Comparison of ENCODE assay signal across 9 cellular contexts in the genomic region with DNA sequence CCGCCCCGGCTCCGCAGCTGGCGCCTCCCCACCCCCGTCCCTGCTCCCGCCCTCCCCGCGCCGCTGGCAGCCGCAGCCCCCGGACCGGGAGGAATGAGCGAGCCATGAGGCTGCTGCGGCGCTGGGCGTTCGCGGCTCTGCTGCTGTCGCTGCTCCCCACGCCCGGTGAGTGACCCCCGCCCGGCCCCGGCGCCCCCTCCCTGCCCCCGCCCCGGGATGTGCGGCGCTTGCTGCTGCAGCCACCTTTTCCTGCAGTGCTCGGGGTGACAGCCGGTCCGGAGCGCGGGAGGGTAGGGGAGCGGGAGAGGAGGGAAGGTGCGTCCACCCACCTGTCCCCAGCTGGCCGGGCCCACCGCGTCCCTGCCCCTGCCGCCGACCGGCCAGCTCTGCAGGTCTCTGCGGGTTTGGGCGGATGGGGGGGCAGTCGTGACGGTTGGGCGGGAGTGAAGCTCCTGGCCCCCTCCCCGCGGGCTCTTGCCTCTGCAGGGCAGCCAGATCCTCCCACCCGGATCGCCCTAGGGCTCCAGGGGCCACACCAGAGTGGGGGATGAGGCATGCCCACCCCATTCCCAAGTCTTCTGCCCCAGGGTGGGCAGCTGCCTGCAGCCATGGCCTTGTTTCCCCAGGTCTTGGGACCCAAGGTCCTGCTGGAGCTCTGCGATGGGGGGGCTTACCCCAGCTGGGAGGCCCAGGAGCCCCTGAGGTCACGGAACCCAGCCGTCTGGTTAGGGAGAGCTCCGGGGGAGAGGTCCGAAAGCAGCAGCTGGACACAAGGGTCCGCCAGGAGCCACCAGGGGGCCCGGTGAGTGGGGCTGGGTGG. TPM values are rescaled to one million over a fixed set of nuclear protein-coding genes. Genes with fewer than 3 reads are reported as not detected.
DNase-seq lines count a peak whose midpoint lies in the region; ATAC-seq and TF ChIP-seq lines count a peak whose summit lies in the region.
"Had no signal": no experiment of that assay in that cellular context is flagged by ENCODE, and none has a peak within 500 bp of the region (broad histone marks: within the 10 kb centered on the region; RNA-seq: fewer than 3 reads in every experiment).

No MANE protein-coding gene starts in this region.

- H2AK5ac ChIP-seq in IMR-90 (ENCODE audit: low read depth, low read length): no peak overlapping the region

- H3K23ac ChIP-seq in IMR-90 (ENCODE audit: low read depth, low read length): no peak overlapping the region; the same call in 1 of the 2 replicates

- H3K4me1 Mint-ChIP-seq in natural killer cell treated with Interleukin-12 subunit alpha and Interleukin-12 subunit beta and Interleukin-15 and Interleukin-18, amount 100 ng/mL, for 72 hours (ENCODE audit: low read depth in 2 of 2): peaks cover 0 to 3% of the 10 kb centered on the region in 2 donors
- no peaks in the 10 kb centered on the region for H3K4me1 Mint-ChIP-seq in activated T-helper 2 cell treated with anti-CD3 and anti-CD28 coated beads, Interferon-gamma antibody, Interleukin-2, Interleukin-4, amounts not matched to agents 10 μg/mL and 5 μg/mL and 100 μg/mL, durations not matched to agents 14 hours and 24 hours and 36 hours (ENCODE audit: low read depth)

- peaks cover 5 to 14% of the 10 kb centered on the region in 2 donors for H3K27me3 Mint-ChIP-seq in natural killer cell treated with Interleukin-12 subunit alpha and Interleukin-12 subunit beta and Interleukin-15 and Interleukin-18, amount 100 ng/mL, for 72 hours
- H3K27me3 Mint-ChIP-seq in activated T-helper 2 cell treated with anti-CD3 and anti-CD28 coated beads, Interferon-gamma antibody, Interleukin-2, Interleukin-4, amounts not matched to agents 10 μg/mL and 5 μg/mL and 100 μg/mL, durations not matched to agents 14 hours and 24 hours and 36 hours (ENCODE audit: low read depth): peaks cover 31% of the 10 kb centered on the region

- H3K4me3 ChIP-seq in AG10803 (ENCODE audit: low read length): peak overlapping the region; percentile 34
- peak overlapping the region; percentile 47 for H3K4me3 ChIP-seq in IMR-90 (ENCODE audit: insufficient read depth, low read depth, low read length)
- peak overlapping the region; percentile 36 to 83 (median 68) for H3K4me3 ChIP-seq in dorsolateral prefrontal cortex

- no peak overlapping the region for H2BK20ac ChIP-seq in IMR-90 (ENCODE audit: low read depth, low read length)

- H3K9me3 Mint-ChIP-seq in natural killer cell treated with Interleukin-12 subunit alpha and Interleukin-12 subunit beta and Interleukin-15 and Interleukin-18, amount 100 ng/mL, for 72 hours: no peaks in the 10 kb centered on the region
- H3K9me3 Mint-ChIP-seq in activated T-helper 2 cell treated with anti-CD3 and anti-CD28 coated beads, Interferon-gamma antibody, Interleukin-2, Interleukin-4, amounts not matched to agents 10 μg/mL and 5 μg/mL and 100 μg/mL, durations not matched to agents 14 hours and 24 hours and 36 hours: no peaks in the 10 kb centered on the region

- H3K9me3 ChIP-seq in IMR-90 (ENCODE audit: control insufficient read depth, insufficient read depth, low read length): no peaks in the 10 kb centered on the region

- H4K91ac ChIP-seq in IMR-90 (ENCODE audit: insufficient read depth, low read depth, low read length): no peak overlapping the region

- no peak overlapping the region for H4K5ac ChIP-seq in IMR-90 (ENCODE audit: low read depth, low read length)

- intact Hi-C loops in IMR-90 (cut with micrococcal nuclease) (no loop called here), dorsolateral prefrontal cortex (cut with DNase I) (no loop called here)
- intact Hi-C loops in activated T-helper 2 cell treated with anti-CD3 and anti-CD28 coated beads, Interferon-gamma antibody, Interleukin-2, Interleukin-4, amounts not matched to agents 10 μg/mL and 5 μg/mL and 100 μg/mL, durations not matched to agents 14 hours and 24 hours and 36 hours (cut with micrococcal nuclease): no loop called here

- peak; percentile 59 for ATAC-seq in IMR-90 (ENCODE audit: low read depth)
- ATAC-seq in natural killer cell treated with Interleukin-12 subunit alpha and Interleukin-12 subunit beta and Interleukin-15 and Interleukin-18, amount 100 ng/mL, for 72 hours: peak; percentile 15 to 30
- no peak for ATAC-seq in HG03025 (IDR thresholded peaks at IDR 0.05; ENCODE audit: low FRiP score, unreplicated experiment)
- ATAC-seq in HG03139 (IDR thresholded peaks at IDR 0.05; ENCODE audit: unreplicated experiment): no peak

- TF ChIP-seq CTCF in AG10803 (conservative IDR thresholded peaks at IDR 0.05; ENCODE audit: low read length) (no peak), IMR-90 (conservative IDR thresholded peaks at IDR 0.05; ENCODE audit: low read depth, low read length) (no peak), dorsolateral prefrontal cortex (IDR thresholded peaks at IDR 0.05 in 54 of 56, conservative IDR thresholded peaks at IDR 0.05 in 2 of 56; ENCODE audit: low read depth in 1 of 56, partially characterized antibody in 56 of 56) (peak in 1 of 56 donors; percentile 25)

- CTCF ChIA-PET in IMR-90 (lab: Yijun Ruan, JAX): interaction anchor here (0.6 kb wide), 1 partner anchor 816 kb away, joined by 3 read pairs; no protein-coding TSS in a partner anchor

- no peak overlapping the region for H2BK5ac ChIP-seq in IMR-90 (ENCODE audit: low read depth, low read length, poor library complexity, severe bottlenecking)

- peak overlapping the region; percentile 65 for H2AK9ac ChIP-seq in IMR-90 (replicated peaks; ENCODE audit: low read depth, low read length, poor library complexity)

- TF ChIP-seq POLR2A in IMR-90 (IDR thresholded peaks at IDR 0.05; ENCODE audit: low read depth, low read length): no peak

- no peak overlapping the region for H3K18ac ChIP-seq in IMR-90 (ENCODE audit: low read depth, low read length)

- H3K4ac ChIP-seq in IMR-90 (ENCODE audit: low read depth, low read length): no peak overlapping the region

- no peak overlapping the region for H4K8ac ChIP-seq in IMR-90 (ENCODE audit: low read depth in 2 of 2, low read length in 2 of 2)

- H3K36me3 Mint-ChIP-seq in natural killer cell treated with Interleukin-12 subunit alpha and Interleukin-12 subunit beta and Interleukin-15 and Interleukin-18, amount 100 ng/mL, for 72 hours: no peaks in the 10 kb centered on the region
- no peaks in the 10 kb centered on the region for H3K36me3 Mint-ChIP-seq in activated T-helper 2 cell treated with anti-CD3 and anti-CD28 coated beads, Interferon-gamma antibody, Interleukin-2, Interleukin-4, amounts not matched to agents 10 μg/mL and 5 μg/mL and 100 μg/mL, durations not matched to agents 14 hours and 24 hours and 36 hours (ENCODE audit: low read depth)

- no peak for TF ChIP-seq RAD21 in IMR-90 (IDR thresholded peaks at IDR 0.05; ENCODE audit: low read length)

- H3K9me1 ChIP-seq in IMR-90 (ENCODE audit: insufficient read depth, low read length): 0 out of 2 replicates have a peak, but pooled peaks cover 2% of the 10 kb centered on the region

- H3K56ac ChIP-seq in IMR-90 (ENCODE audit: extremely low read depth, insufficient read depth, low read length): no peak overlapping the region

- DNase-seq in AG10803 (ENCODE audit: low read depth) (no peak), IMR-90 (no peak), dorsolateral prefrontal cortex (peak in 1 of 10 donors; percentile 65), dedifferentiated amniotic fluid mesenchymal stem cell (ENCODE audit: extremely low spot score) (no peak)
- DNase-seq in natural killer cell treated with Interleukin-12 subunit alpha and Interleukin-12 subunit beta and Interleukin-15 and Interleukin-18, amount 100 ng/mL, for 72 hours (ENCODE audit: low spot score): no peak
- DNase-seq in activated T-helper 2 cell treated with anti-CD3 and anti-CD28 coated beads, Interferon-gamma antibody, Interleukin-2, Interleukin-4, amounts not matched to agents 10 μg/mL and 5 μg/mL and 100 μg/mL, durations not matched to agents 14 hours and 24 hours and 36 hours (ENCODE audit: low spot score): no peak
- DNase-seq: stimulated activated CD4-positive, alpha-beta T cell treated with anti-CD3 and anti-CD28 coated beads, Interleukin-4, amount 100 ng/mL, for 24 hours had no signal

- H2BK15ac ChIP-seq in IMR-90 (ENCODE audit: low read depth, low read length): no peak overlapping the region

- H3K27ac ChIP-seq in IMR-90 (ENCODE audit: insufficient read depth, low read length): no peak overlapping the region
- H3K27ac ChIP-seq in dorsolateral prefrontal cortex: peak overlapping the region in 43 of 59 donors; percentile 1 to 86 (median 58)

- H3K27me3 ChIP-seq in IMR-90 (ENCODE audit: control insufficient read depth, insufficient read depth, low read length) (peaks cover 45% of the 10 kb centered on the region), dorsolateral prefrontal cortex (peaks cover 0 to 10% (median 0%) of the 10 kb centered on the region in 45 donors)

- H2BK120ac ChIP-seq in IMR-90 (ENCODE audit: low read depth, low read length): no peak overlapping the region

- no peak overlapping the region for H3K9ac ChIP-seq in IMR-90 (ENCODE audit: low read depth, low read length)

- no peak overlapping the region for H3K27ac Mint-ChIP-seq in natural killer cell treated with Interleukin-12 subunit alpha and Interleukin-12 subunit beta and Interleukin-15 and Interleukin-18, amount 100 ng/mL, for 72 hours
- H3K27ac Mint-ChIP-seq in activated T-helper 2 cell treated with anti-CD3 and anti-CD28 coated beads, Interferon-gamma antibody, Interleukin-2, Interleukin-4, amounts not matched to agents 10 μg/mL and 5 μg/mL and 100 μg/mL, durations not matched to agents 14 hours and 24 hours and 36 hours: no peak overlapping the region

- H3K14ac ChIP-seq in IMR-90 (replicated peaks; ENCODE audit: low read depth, low read length): no peak overlapping the region

- BruUV-seq in IMR-90 (replicated peaks; lab: Mats Ljungman, UMichigan): no TSS peak

- peak overlapping the region; percentile 85 for H2AFZ ChIP-seq in IMR-90 (replicated peaks; ENCODE audit: low read length, poor library complexity)

- H4K20me1 ChIP-seq in IMR-90 (ENCODE audit: insufficient read depth, low read length): no peaks in the 10 kb centered on the region

- peaks cover 2% of the 10 kb centered on the region; the same call in 1 of the 2 replicates for H3K4me1 ChIP-seq in IMR-90 (ENCODE audit: control insufficient read depth, insufficient read depth, low read length)

- no peaks in the 10 kb centered on the region for H3K79me1 ChIP-seq in IMR-90 (ENCODE audit: low read depth in 1 of 2, low read length in 2 of 2)

- H3K4me2 ChIP-seq in IMR-90 (ENCODE audit: low read depth, low read length): peak overlapping the region; percentile 91

- no peak overlapping the region for H3K4me3 Mint-ChIP-seq in natural killer cell treated with Interleukin-12 subunit alpha and Interleukin-12 subunit beta and Interleukin-15 and Interleukin-18, amount 100 ng/mL, for 72 hours
- H3K4me3 Mint-ChIP-seq in activated T-helper 2 cell treated with anti-CD3 and anti-CD28 coated beads, Interferon-gamma antibody, Interleukin-2, Interleukin-4, amounts not matched to agents 10 μg/mL and 5 μg/mL and 100 μg/mL, durations not matched to agents 14 hours and 24 hours and 36 hours (ENCODE audit: low read depth): no peak overlapping the region

- POLR2A ChIA-PET in IMR-90 (lab: Charles Lee; ENCODE audit: unreplicated experiment): no interaction called here

- 0% methylated on average over 4 of the region's 58 CpGs; no CpG with 5 or more reads in 1 of the 2 experiments for WGBS in IMR-90 (ENCODE audit: extremely low coverage in 2 of 2, insufficient read length in 1 of 2), 2 experiments

- in situ Hi-C loops in IMR-90 (cut with MboI; ENCODE audit: low sequenced_read_pairs): no loop called here

- dilution Hi-C loops in IMR-90 (cut with HindIII; ENCODE audit: low sequenced_read_pairs, unreplicated experiment): no loop called here

- no peaks in the 10 kb centered on the region for H3K36me3 ChIP-seq in IMR-90 (ENCODE audit: control insufficient read depth, insufficient read depth, low read length)

RNA-seq across cellular contexts. Expression of gene ADAM11, which starts 0.5 kb away (rescaled TPM):
- total RNA-seq in IMR-90 (2012; rRNA removed) (0.28 and 0.36 TPM in 2 replicates), dorsolateral prefrontal cortex (10 to 100 TPM; 22.2 to 97.2 (median 58.2) TPM)
- polyA plus RNA-seq in IMR-90 (2012; rRNA removed): 0.46 and 0.53 TPM in 2 replicates
- 0.79 and 0.87 TPM in 2 replicates for polyA plus RNA-seq in IMR-90 (2012; cell fraction: cytosol; rRNA removed)
- 1.2 and 3.1 TPM in 2 replicates for polyA plus RNA-seq in IMR-90 (2012; cell fraction: nucleus; rRNA removed; ENCODE audit: low replicate concordance)
- under 1 TPM; 0.31 to 0.53 TPM for total RNA-seq in natural killer cell treated with Interleukin-12 subunit alpha and Interleukin-12 subunit beta and Interleukin-15 and Interleukin-18, amount 100 ng/mL, for 72 hours
- total RNA-seq in activated T-helper 2 cell treated with anti-CD3 and anti-CD28 coated beads, Interferon-gamma antibody, Interleukin-2, Interleukin-4, amounts not matched to agents 10 μg/mL and 5 μg/mL and 100 μg/mL, durations not matched to agents 14 hours and 24 hours and 36 hours: 0.09 and 0.14 TPM in 2 replicates

RNA-seq across cellular contexts. Expression of gene DBF4B, which starts 50.8 kb away (rescaled TPM):
- total RNA-seq in IMR-90 (2012; rRNA removed): 3.6 TPM in 2 replicates
- polyA plus RNA-seq in IMR-90 (2012; rRNA removed): 10.2 and 10.7 TPM in 2 replicates
- 4.1 and 4.7 TPM in 2 replicates for polyA plus RNA-seq in IMR-90 (2012; cell fraction: cytosol; rRNA removed)
- polyA plus RNA-seq in IMR-90 (2012; cell fraction: nucleus; rRNA removed; ENCODE audit: low replicate concordance): 24.8 and 38.2 TPM in 2 replicates
- total RNA-seq in dorsolateral prefrontal cortex: 10 to 100 TPM; 11.7 to 42.8 (median 23.1) TPM
- 10 to 100 TPM; 18.0 to 48.1 TPM for total RNA-seq in natural killer cell treated with Interleukin-12 subunit alpha and Interleukin-12 subunit beta and Interleukin-15 and Interleukin-18, amount 100 ng/mL, for 72 hours
- 22.8 and 24.4 TPM in 2 replicates for total RNA-seq in activated T-helper 2 cell treated with anti-CD3 and anti-CD28 coated beads, Interferon-gamma antibody, Interleukin-2, Interleukin-4, amounts not matched to agents 10 μg/mL and 5 μg/mL and 100 μg/mL, durations not matched to agents 14 hours and 24 hours and 36 hours

Comparison
In these comparisons a context has a peak if more than half of its experiments do, and no peak if none do; other contexts are left out.
1. ATAC-seq: peak in IMR-90 (single experiment) and natural killer cell treated with Interleukin-12 subunit alpha and Interleukin-12 subunit beta and Interleukin-15 and Interleukin-18, amount 100 ng/mL, for 72 hours (2 of 2); none in HG03025 (single experiment) and HG03139 (single experiment).
2. RNA of gene ADAM11, which starts 0.5 kb away (total RNA-seq): 22.2 to 97.2 TPM in dorsolateral prefrontal cortex; 0.31 to 0.53 TPM in natural killer cell treated with Interleukin-12 subunit alpha and Interleukin-12 subunit beta and Interleukin-15 and Interleukin-18, amount 100 ng/mL, for 72 hours, 0.28 to 0.36 TPM in IMR-90 and 0.09 to 0.14 TPM in activated T-helper 2 cell treated with anti-CD3 and anti-CD28 coated beads, Interferon-gamma antibody, Interleukin-2, Interleukin-4, amounts not matched to agents 10 μg/mL and 5 μg/mL and 100 μg/mL, durations not matched to agents 14 hours and 24 hours and 36 hours; every median in the first group is over 10 times any median in the second.
3. Peak in every context shown above with its lines, with median percentiles within 50 percentile points of each other: H3K4me3 ChIP-seq.